In the genomic region with DNA sequence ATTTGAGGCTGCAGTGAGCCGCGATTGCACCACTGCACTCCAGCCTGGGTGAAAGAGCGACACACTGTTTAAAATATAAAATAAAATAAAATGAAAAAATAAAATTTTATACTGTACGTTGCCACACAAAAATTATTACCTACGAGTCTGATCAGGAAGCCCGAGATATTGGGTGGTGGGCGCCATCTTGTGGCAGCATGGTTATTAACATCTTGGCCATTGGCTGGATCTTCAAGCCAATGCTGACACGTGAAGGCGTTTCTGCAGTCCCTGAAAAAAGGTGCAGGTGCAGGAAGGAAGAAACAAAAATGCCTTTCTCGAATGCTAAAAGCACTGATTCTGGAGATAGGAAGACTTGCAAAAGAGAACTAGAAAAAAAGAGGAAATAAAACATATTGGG, we compare ENCODE assay signal across 8 cellular contexts. TPM values are rescaled to one million over a fixed set of nuclear protein-coding genes. Genes with fewer than 3 reads are reported as not detected.
DNase-seq lines count a peak whose midpoint lies in the region; ATAC-seq and TF ChIP-seq lines count a peak whose summit lies in the region.

No MANE protein-coding gene starts in this region.

- H3K9me3 Mint-ChIP-seq in activated naive CD4-positive, alpha-beta T cell treated with anti-CD3 and anti-CD28 coated beads for 36 hours = no peaks in the 10 kb centered on the region
- H3K9me3 Mint-ChIP-seq in stimulated activated memory B cell treated with anti-CD40 and anti-IgM and Interleukin-4, amounts not matched to agents 10 μg/mL and 1 μg/mL and 100 μg/mL, for 72 hours = no peaks in the 10 kb centered on the region

- H3K4me1 ChIP-seq in psoas muscle = no peaks in the 10 kb centered on the region

- no peaks in the 10 kb centered on the region for H3K9me3 ChIP-seq in psoas muscle

- H3K36me3 Mint-ChIP-seq in activated naive CD4-positive, alpha-beta T cell treated with anti-CD3 and anti-CD28 coated beads for 36 hours (ENCODE audit: low read depth) = no peaks in the 10 kb centered on the region
- no peaks in the 10 kb centered on the region for H3K36me3 Mint-ChIP-seq in stimulated activated memory B cell treated with anti-CD40 and anti-IgM and Interleukin-4, amounts not matched to agents 10 μg/mL and 1 μg/mL and 100 μg/mL, for 72 hours

- peak; percentile 40 for DNase-seq in GDM1 (lab: John Stamatoyannopoulos, UW)
- peak; percentile 54 for DNase-seq in HPDE6-E6E7 (ENCODE audit: extremely low spot score)
- DNase-seq in RWPE1 (ENCODE audit: low spot score) = peak; percentile 62
- peak; percentile 85 for DNase-seq in activated naive CD4-positive, alpha-beta T cell treated with anti-CD3 and anti-CD28 coated beads for 36 hours
- DNase-seq in glomerular visceral epithelial cell (ENCODE audit: extremely low spot score) = peak; percentile 39
- DNase-seq in psoas muscle = peak; percentile 46 to 59

- no peak overlapping the region for H3K4me3 Mint-ChIP-seq in activated naive CD4-positive, alpha-beta T cell treated with anti-CD3 and anti-CD28 coated beads for 36 hours
- H3K4me3 Mint-ChIP-seq in stimulated activated memory B cell treated with anti-CD40 and anti-IgM and Interleukin-4, amounts not matched to agents 10 μg/mL and 1 μg/mL and 100 μg/mL, for 72 hours = no peak overlapping the region

- ATAC-seq in psoas muscle = no peak
- no peak for ATAC-seq in stimulated activated memory B cell treated with anti-CD40 and anti-IgM and Interleukin-4, amounts not matched to agents 10 μg/mL and 1 μg/mL and 100 μg/mL, for 72 hours
- no peak for ATAC-seq in HG03439 (IDR thresholded peaks at IDR 0.05; ENCODE audit: unreplicated experiment)

- H3K27ac Mint-ChIP-seq in activated naive CD4-positive, alpha-beta T cell treated with anti-CD3 and anti-CD28 coated beads for 36 hours = no peak overlapping the region
- no peak overlapping the region for H3K27ac Mint-ChIP-seq in stimulated activated memory B cell treated with anti-CD40 and anti-IgM and Interleukin-4, amounts not matched to agents 10 μg/mL and 1 μg/mL and 100 μg/mL, for 72 hours

- no peaks in the 10 kb centered on the region for H3K27me3 Mint-ChIP-seq in activated naive CD4-positive, alpha-beta T cell treated with anti-CD3 and anti-CD28 coated beads for 36 hours (ENCODE audit: low read depth)
- no peaks in the 10 kb centered on the region for H3K27me3 Mint-ChIP-seq in stimulated activated memory B cell treated with anti-CD40 and anti-IgM and Interleukin-4, amounts not matched to agents 10 μg/mL and 1 μg/mL and 100 μg/mL, for 72 hours

- H3K36me3 ChIP-seq in psoas muscle (ENCODE audit: insufficient read depth in 1 of 2, low read depth in 1 of 2) = no peaks in the 10 kb centered on the region

- peaks cover 0 to 5% (median 0%) of the 10 kb centered on the region in 3 donors for H3K27me3 ChIP-seq in psoas muscle (ENCODE audit: insufficient read depth in 3 of 3, low read length in 2 of 3)

- POLR2A ChIA-PET in RWPE1 (lab: Yijun Ruan, JAX; ENCODE audit: low non-redundant PET) = no interaction called here

- intact Hi-C loops in activated naive CD4-positive, alpha-beta T cell treated with anti-CD3 and anti-CD28 coated beads for 36 hours (cut with micrococcal nuclease) = loop anchor here (1.0 to 10.0 kb wide), 4 partner anchors 130 to 1367 kb away; no protein-coding TSS in a partner anchor
- intact Hi-C loops in psoas muscle (cut with DNase I) = no loop called here

- H3K27ac ChIP-seq in RWPE1 (no peak overlapping the region), psoas muscle (no peak overlapping the region)

- TF ChIP-seq CTCF in RWPE1 (conservative IDR thresholded peaks at IDR 0.05; ENCODE audit: low read depth) = peak; percentile 59
- TF ChIP-seq CTCF in psoas muscle (IDR thresholded peaks at IDR 0.05) = peak; percentile 53

- no peak overlapping the region for H3K4me3 ChIP-seq in psoas muscle

- peaks cover 8% of the 10 kb centered on the region for H3K4me1 Mint-ChIP-seq in activated naive CD4-positive, alpha-beta T cell treated with anti-CD3 and anti-CD28 coated beads for 36 hours (ENCODE audit: low read depth)
- H3K4me1 Mint-ChIP-seq in stimulated activated memory B cell treated with anti-CD40 and anti-IgM and Interleukin-4, amounts not matched to agents 10 μg/mL and 1 μg/mL and 100 μg/mL, for 72 hours = peaks cover 7% of the 10 kb centered on the region

- 14 to 20% (median 17%) methylated on average over 10 of the region's 10 CpGs for WGBS in psoas muscle, 3 donors

- CTCF ChIA-PET in RWPE1 (lab: Yijun Ruan, JAX) = interaction anchor here (0.6 kb wide), 1 partner anchor 762 kb away, joined by 4 read pairs; no protein-coding TSS in a partner anchor
- CTCF ChIA-PET in activated naive CD4-positive, alpha-beta T cell treated with anti-CD3 and anti-CD28 coated beads for 36 hours (lab: Charles Lee) = interaction anchor here (0.6 to 2.2 kb wide), 14 partner anchors 16 to 565 kb away, joined by 3 to 17 read pairs (median 3); no protein-coding TSS in a partner anchor

RNA-seq across cellular contexts. Expression of a gene that starts 4.9 kb away (rescaled TPM):
- total RNA-seq in activated naive CD4-positive, alpha-beta T cell treated with anti-CD3 and anti-CD28 coated beads for 36 hours = not detected
- under 1 TPM; 0.36 to 0.57 (median 0.48) TPM for total RNA-seq in psoas muscle
- under 1 TPM; 0.06 to 0.10 (median 0.09) TPM for polyA plus RNA-seq in psoas muscle

RNA-seq across cellular contexts. Expression of a gene that starts 34.6 kb away (rescaled TPM):
- under 1 TPM; 0.07 to 0.21 TPM for total RNA-seq in activated naive CD4-positive, alpha-beta T cell treated with anti-CD3 and anti-CD28 coated beads for 36 hours
- total RNA-seq in psoas muscle = under 1 TPM; 0.08 to 0.73 (median 0.42) TPM
- polyA plus RNA-seq in psoas muscle = under 1 TPM; 0.03 to 0.04 (median 0.04) TPM
